17 cellular contexts compared by ENCODE assay signal in the genomic region with DNA sequence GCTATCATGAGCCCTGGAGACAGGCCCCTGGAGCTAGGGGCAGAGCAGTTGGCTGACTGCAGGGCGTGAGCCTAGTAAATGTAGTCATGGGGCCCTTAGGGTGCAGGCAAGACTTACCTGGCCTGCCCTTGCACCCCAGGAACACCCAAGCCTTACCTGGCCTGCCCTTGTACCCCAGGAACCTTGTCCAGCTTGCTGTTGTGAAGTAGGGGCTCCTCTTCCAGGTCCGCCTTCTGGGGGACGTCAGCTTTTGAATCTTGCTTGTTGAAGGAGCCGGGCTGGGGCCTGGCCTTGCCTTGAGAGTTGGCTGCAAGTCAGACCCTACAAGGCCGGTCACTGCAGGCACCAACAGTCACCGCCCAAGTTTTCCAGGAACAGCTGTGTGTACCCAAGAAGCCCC. TPM values are rescaled to one million over a fixed set of nuclear protein-coding genes. Genes with fewer than 3 reads are reported as not detected.
"Had no signal": no experiment of that assay in that cellular context is flagged by ENCODE, and none has a peak within 500 bp of the region (broad histone marks: within the 10 kb centered on the region; RNA-seq: fewer than 3 reads in every experiment).

No MANE protein-coding gene starts in this region.

RNA-seq across cellular contexts. Expression of gene CCDC74B, which starts 3.9 kb away (rescaled TPM):
- total RNA-seq: psoas muscle had no signal
- polyA plus RNA-seq: naive thymus-derived CD4-positive, alpha-beta T cell had no signal

RNA-seq across cellular contexts. Expression of gene POTEF, which starts 12.0 kb away (rescaled TPM):
- total RNA-seq: naive thymus-derived CD4-positive, alpha-beta T cell; natural killer cell; occipital lobe; osteoblast; psoas muscle; renal cortical epithelial cell; right lobe of liver; subcutaneous adipose tissue; temporal lobe; thoracic aorta; tibial nerve; upper lobe of right lung; urinary bladder had no signal
- polyA plus RNA-seq: psoas muscle, stomach, urinary bladder had no signal

RNA-seq across cellular contexts. Expression of gene TUBA3E, which starts 57.2 kb away (rescaled TPM):
- total RNA-seq: naive thymus-derived CD4-positive, alpha-beta T cell; natural killer cell; occipital lobe; osteoblast; progenitor cell of endocrine pancreas; psoas muscle; renal cortical epithelial cell; right lobe of liver; smooth muscle cell; stomach; subcutaneous adipose tissue; temporal lobe; thoracic aorta; tibial nerve; upper lobe of right lung; urinary bladder had no signal
- polyA plus RNA-seq: naive thymus-derived CD4-positive, alpha-beta T cell; neural cell; smooth muscle cell; stomach; urinary bladder had no signal
